7 cellular contexts compared by ENCODE assay signal in the genomic region with DNA sequence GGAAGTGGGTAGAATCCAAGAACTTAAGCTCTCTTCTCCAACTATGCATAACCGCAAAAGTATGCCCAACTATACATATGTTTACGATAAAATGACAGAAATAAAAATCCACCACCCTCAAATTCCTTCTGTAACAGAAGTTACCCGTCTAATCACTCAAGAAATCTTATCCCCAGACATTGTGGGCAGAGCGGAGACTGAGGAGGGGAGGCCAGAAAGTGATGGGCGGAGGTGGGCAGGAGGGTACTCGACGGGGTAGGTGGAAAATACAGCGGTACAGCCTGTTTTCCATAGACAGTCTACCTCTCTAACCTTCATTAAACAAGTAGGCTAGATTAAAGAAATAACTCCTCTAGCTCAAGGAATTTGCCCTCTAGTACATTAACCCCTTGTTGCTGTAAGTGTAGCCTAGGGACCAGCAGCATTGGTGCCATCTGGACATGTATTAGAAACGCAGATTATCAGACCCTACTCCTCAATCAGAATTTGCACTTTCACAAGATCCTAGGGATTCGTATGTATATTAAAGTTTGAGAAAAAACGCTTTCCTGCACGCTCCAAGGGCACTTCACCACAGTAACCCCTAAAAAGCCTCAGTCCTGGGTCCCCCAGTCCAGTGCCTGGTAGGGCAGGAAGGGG.
DNase-seq lines count a peak whose midpoint lies in the region; ATAC-seq and TF ChIP-seq lines count a peak whose summit lies in the region.

No MANE protein-coding gene starts in this region.

- peaks cover 29% of the 10 kb centered on the region for H3K79me2 ChIP-seq in OCI-LY1 (ENCODE audit: insufficient read depth, low read length)

- peak overlapping the region; percentile 23; the same call in 1 of the 2 replicates for H2AFZ ChIP-seq in OCI-LY1 (ENCODE audit: low read length)

- H3F3A ChIP-seq in OCI-LY1 (ENCODE audit: insufficient read depth, low read length) = no peaks in the 10 kb centered on the region

- no peaks in the 10 kb centered on the region for H3K36me3 ChIP-seq in OCI-LY1 (ENCODE audit: insufficient read depth, low read length)
- no peaks in the 10 kb centered on the region for H3K36me3 ChIP-seq in rectal smooth muscle tissue (ENCODE audit: control insufficient read depth, insufficient read depth, low read length)

- peaks cover 27% of the 10 kb centered on the region for H3K4me1 ChIP-seq in OCI-LY1 (ENCODE audit: insufficient read depth, low read length, severe bottlenecking)
- peaks cover 14% of the 10 kb centered on the region for H3K4me1 ChIP-seq in rectal smooth muscle tissue (ENCODE audit: control insufficient read depth, insufficient read depth, low read length)

- H3K9me2 ChIP-seq in OCI-LY1 (ENCODE audit: low read depth, low read length) = no peaks in the 10 kb centered on the region

- intact Hi-C loops in posterior cingulate gyrus (cut with DNase I) = loop anchor here (5.0 kb wide), 1 partner anchor 124 kb away; the partner anchor contains the start of gene BLTP3B

- POLR2A ChIA-PET in HEK293T (lab: Yijun Ruan, JAX) = interaction anchor here (0.8 to 1.6 kb wide), 4 partner anchors 11 to 65 kb away, joined by 3 to 8 read pairs (median 4); partner anchors contain the start of gene ACTR6

- peak; percentile 20 for DNase-seq in HEK293T (ENCODE audit: extremely low spot score)
- DNase-seq in epithelial cell of prostate (ENCODE audit: low read depth, low spot score) = no peak
- no peak for DNase-seq in posterior cingulate gyrus
- DNase-seq in NK-92 (lab: John Stamatoyannopoulos, UW; ENCODE audit: unreplicated experiment) = no peak

- peak overlapping the region; percentile 55 for H3K27ac ChIP-seq in OCI-LY1 (ENCODE audit: low read depth, low read length, poor library complexity, severe bottlenecking)
- H3K27ac ChIP-seq in epithelial cell of prostate = peak overlapping the region; percentile 96
- H3K27ac ChIP-seq in rectal smooth muscle tissue (ENCODE audit: low read depth, low read length) = peak overlapping the region; percentile 93

- peak overlapping the region; percentile 74 for H3K9ac ChIP-seq in OCI-LY1 (ENCODE audit: low read length)
- peak overlapping the region; percentile 22 for H3K9ac ChIP-seq in rectal smooth muscle tissue (ENCODE audit: low read length)

- CTCF ChIA-PET in HEK293T (lab: Yijun Ruan, JAX) = no interaction called here

- ATAC-seq in GM18858 (IDR thresholded peaks at IDR 0.05; ENCODE audit: unreplicated experiment) = peak; percentile 18

- no peak for TF ChIP-seq CTCF in OCI-LY1 (IDR thresholded peaks at IDR 0.05; ENCODE audit: low read length)

- 0 out of 2 replicates have a peak, but pooled peaks cover 2% of the 10 kb centered on the region for H4K20me1 ChIP-seq in OCI-LY1 (ENCODE audit: insufficient read depth, low read length)

- H3K4me2 ChIP-seq in OCI-LY1 (ENCODE audit: low read length) = peak overlapping the region; percentile 88

- H3K27me3 ChIP-seq in OCI-LY1 (ENCODE audit: insufficient read depth, low read length) (no peaks in the 10 kb centered on the region), rectal smooth muscle tissue (ENCODE audit: control insufficient read depth, insufficient read depth, low read length) (no peaks in the 10 kb centered on the region)

- H3K4me3 ChIP-seq in OCI-LY1 (ENCODE audit: low read depth, low read length, poor library complexity, severe bottlenecking) = peak overlapping the region; percentile 81
- H3K4me3 ChIP-seq in rectal smooth muscle tissue (ENCODE audit: low read length) = peak overlapping the region; percentile 81

- H3K9me3 ChIP-seq in OCI-LY1 (ENCODE audit: low read length) = no peaks in the 10 kb centered on the region

TF ChIP-seq in HEK293T, 16 proteins besides CTCF, POLR2A, EP300 and RAD21:
- TF ChIP-seq CTBP1 (IDR thresholded peaks at IDR 0.05; ENCODE audit: borderline replicate concordance) (no peak), NFRKB (IDR thresholded peaks at IDR 0.05) (no peak), SP1 (IDR thresholded peaks at IDR 0.05) (no peak), ZNF384 (IDR thresholded peaks at IDR 0.05) (no peak), HDGF (IDR thresholded peaks at IDR 0.05; ENCODE audit: borderline replicate concordance) (no peak), SUZ12 (IDR thresholded peaks at IDR 0.05) (no peak), ARNT (IDR thresholded peaks at IDR 0.05) (no peak), ELF4 (IDR thresholded peaks at IDR 0.05) (no peak), BHLHE40 (IDR thresholded peaks at IDR 0.05; ENCODE audit: borderline replicate concordance) (no peak), FOXM1 (IDR thresholded peaks at IDR 0.05; ENCODE audit: borderline replicate concordance) (no peak), FOXK2 (IDR thresholded peaks at IDR 0.05) (no peak), TARDBP (IDR thresholded peaks at IDR 0.05) (no peak), LEF1 (IDR thresholded peaks at IDR 0.05; ENCODE audit: borderline replicate concordance) (no peak), FOXA1 (IDR thresholded peaks at IDR 0.05) (no peak), L3MBTL2 (conservative IDR thresholded peaks at IDR 0.05) (no peak)
- TF ChIP-seq, protein P1, sequence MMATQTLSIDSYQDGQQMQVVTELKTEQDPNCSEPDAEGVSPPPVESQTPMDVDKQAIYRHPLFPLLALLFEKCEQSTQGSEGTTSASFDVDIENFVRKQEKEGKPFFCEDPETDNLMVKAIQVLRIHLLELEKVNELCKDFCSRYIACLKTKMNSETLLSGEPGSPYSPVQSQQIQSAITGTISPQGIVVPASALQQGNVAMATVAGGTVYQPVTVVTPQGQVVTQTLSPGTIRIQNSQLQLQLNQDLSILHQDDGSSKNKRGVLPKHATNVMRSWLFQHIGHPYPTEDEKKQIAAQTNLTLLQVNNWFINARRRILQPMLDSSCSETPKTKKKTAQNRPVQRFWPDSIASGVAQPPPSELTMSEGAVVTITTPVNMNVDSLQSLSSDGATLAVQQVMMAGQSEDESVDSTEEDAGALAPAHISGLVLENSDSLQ (IDR thresholded peaks at IDR 0.05) = no peak
